In genomic region chr4:3880595-3881120, GRCh38 we compare ENCODE assay signal across 9 cellular contexts.
DNase-seq lines count a peak whose midpoint lies in the region; ATAC-seq, FAIRE-seq and TF ChIP-seq lines count a peak whose summit lies in the region.
"Had no signal": no experiment of that assay in that cellular context is flagged by ENCODE, and none has a peak within 500 bp of the region (broad histone marks: within the 10 kb centered on the region; RNA-seq: fewer than 3 reads in every experiment).

No MANE protein-coding gene starts in this region.

- no peaks in the 10 kb centered on the region for H3F3A ChIP-seq in Loucy (ENCODE audit: low read depth)

- intact Hi-C loops in posterior vena cava (cut with DNase I), result loop anchor here in 1 of 2 donors (10.0 kb wide), 1 partner anchor 116 kb away; the partner anchor contains the start of gene ADRA2C

- H3K79me2 ChIP-seq in Loucy (ENCODE audit: insufficient read depth, low read length), result no peaks in the 10 kb centered on the region

- H4K20me1 ChIP-seq in Loucy (ENCODE audit: insufficient read depth, low read length, poor library complexity, severe bottlenecking), result no peaks in the 10 kb centered on the region

- FAIRE-seq in small intestine (lab: Jason Lieb, UNC), result no peak
- FAIRE-seq: A204.1 had no signal

- peak; percentile 78 for TF ChIP-seq CTCF in Loucy (conservative IDR thresholded peaks at IDR 0.05; ENCODE audit: low read length)

- H3K4me1 Mint-ChIP-seq in T-cell, result peaks cover 14 to 19% (median 17%) of the 10 kb centered on the region in 3 donors

- peak overlapping the region; percentile 72 for H3K4me2 ChIP-seq in Loucy (ENCODE audit: low read depth, low read length, poor library complexity, severe bottlenecking)

- H3K27ac ChIP-seq in small intestine (ENCODE audit: low read depth in 1 of 2, low read length in 1 of 2), result no peak overlapping the region

- WGBS in small intestine, 3 donors, result 6 to 7% (median 7%) methylated on average over 20 of the region's 20 CpGs

- H3K36me3 ChIP-seq in Loucy (ENCODE audit: insufficient read depth, low read length), result no peaks in the 10 kb centered on the region
- H3K36me3 ChIP-seq in small intestine (ENCODE audit: control insufficient read depth in 2 of 2, insufficient read depth in 2 of 2, low read length in 2 of 2), result no peaks in the 10 kb centered on the region

- peak; percentile 66 to 85 (median 79) for ATAC-seq in T-cell (replicated peaks in 1 of 4)

- H3K27ac Mint-ChIP-seq in T-cell, result no peak overlapping the region

- no peak overlapping the region for H3K9ac ChIP-seq in Loucy (ENCODE audit: low read depth, low read length, poor library complexity, severe bottlenecking)

- H3K27me3 ChIP-seq in Loucy (ENCODE audit: insufficient read depth, low read length, poor library complexity, severe bottlenecking) (peaks cover 9% of the 10 kb centered on the region), small intestine (ENCODE audit: control insufficient read depth in 2 of 2, insufficient read depth in 2 of 2, low read length in 2 of 2) (peaks cover 0 to 7% of the 10 kb centered on the region in 2 donors)

- no peaks in the 10 kb centered on the region for H3K9me2 ChIP-seq in Loucy (replicated peaks; ENCODE audit: low read depth, low read length)

- CTCF ChIA-PET in T-cell (lab: Charles Lee), result interaction anchor here in 1 of 2 donors (0.6 to 1.5 kb wide), 5 partner anchors 10 to 773 kb away, joined by 3 to 9 read pairs (median 6); no protein-coding TSS in a partner anchor

- peak; percentile 15 for DNase-seq in DMS153 treated with DMSO at 0.1 percent for 48 hours (lab: John Stamatoyannopoulos, UW; ENCODE audit: unreplicated experiment)
- DNase-seq in DMS153 (lab: John Stamatoyannopoulos, UW), result no peak
- DNase-seq in T-cell, result peak in 33 of 34 experiments; percentile 29 to 70 (median 60)
- DNase-seq in amniotic epithelial cell (ENCODE audit: low read depth), result peak; percentile 24
- peak in 43 of 51 donors; percentile 6 to 75 (median 42) for DNase-seq in hypothalamus (lab: John Stamatoyannopoulos, UW)
- DNase-seq in small intestine, result peak; percentile 69
- DNase-seq in posterior vena cava (ENCODE audit: low spot score), result no peak

- H3K4me3 ChIP-seq in Loucy (ENCODE audit: low read length, poor library complexity, severe bottlenecking) (peak overlapping the region; percentile 60), small intestine (ENCODE audit: low read depth in 1 of 2, low read length in 2 of 2) (no peak overlapping the region)

- H3K9me3 ChIP-seq in Loucy (ENCODE audit: insufficient read depth, low read depth, low read length) (no peaks in the 10 kb centered on the region), small intestine (ENCODE audit: control insufficient read depth, low read depth) (no peaks in the 10 kb centered on the region)

- peak overlapping the region; percentile 51; the same call in 1 of the 2 replicates for H2AFZ ChIP-seq in Loucy (ENCODE audit: low read length)

- H3K27me3 Mint-ChIP-seq in T-cell, result peaks cover 45 to 54% of the 10 kb centered on the region in 2 donors

- H3K36me3 Mint-ChIP-seq in T-cell, result no peaks in the 10 kb centered on the region

- H3K9me3 Mint-ChIP-seq in T-cell, result peaks cover 0 to 12% (median 5%) of the 10 kb centered on the region in 3 donors

- H3K4me1 ChIP-seq in Loucy (ENCODE audit: insufficient read depth, low read length, poor library complexity, severe bottlenecking) (peaks cover 8% of the 10 kb centered on the region), small intestine (ENCODE audit: control insufficient read depth in 2 of 2, insufficient read depth in 1 of 2, low read depth in 1 of 2, low read length in 1 of 2) (no peaks in the 10 kb centered on the region)

- POLR2A ChIA-PET in T-cell (lab: Charles Lee), result no interaction called here

- peak overlapping the region in 2 of 3 donors; percentile 26 to 71 for H3K4me3 Mint-ChIP-seq in T-cell

Comparison
In these comparisons a context has a peak if more than half of its experiments do, and no peak if none do; other contexts are left out.
1. DNase-seq: peak in DMS153 treated with DMSO at 0.1 percent for 48 hours (single experiment), T-cell (33 of 34), amniotic epithelial cell (single experiment), hypothalamus (43 of 51) and small intestine (single experiment); none in DMS153 (single experiment) and posterior vena cava (single experiment).